ENCODE assay signal across 27 cellular contexts in genomic region chr11:8310743-8311298, GRCh38. TPM values are rescaled to one million over a fixed set of nuclear protein-coding genes. Genes with fewer than 3 reads are reported as not detected.
DNase-seq lines count a peak whose midpoint lies in the region; ATAC-seq, FAIRE-seq and TF ChIP-seq lines count a peak whose summit lies in the region.
"Had no signal": no experiment of that assay in that cellular context is flagged by ENCODE, and none has a peak within 500 bp of the region (broad histone marks: within the 10 kb centered on the region; RNA-seq: fewer than 3 reads in every experiment).

No MANE protein-coding gene starts in this region.

- no peaks in the 10 kb centered on the region for H3K9me3 ChIP-seq in kidney (ENCODE audit: control insufficient read depth in 1 of 2, low read length in 2 of 2)
- H3K9me3 ChIP-seq: BE2C, HAP-1 had no signal

- no peak overlapping the region for H3K9ac ChIP-seq in kidney (ENCODE audit: low read length in 2 of 2)

- ATAC-seq in natural killer cell treated with Interleukin-12 subunit alpha and Interleukin-12 subunit beta and Interleukin-15 and Interleukin-18, amount 100 ng/mL, for 72 hours: no peak
- no peak for ATAC-seq in natural killer cell
- ATAC-seq in HG02938 (IDR thresholded peaks at IDR 0.05; ENCODE audit: unreplicated experiment): no peak
- ATAC-seq in activated T-cell treated with anti-CD3 and anti-CD28 coated beads, Interleukin-2, amount 50 U/mL, for 4 hours: no peak

- peak; percentile 59 for DNase-seq in natural killer cell treated with Interleukin-12 subunit alpha and Interleukin-12 subunit beta and Interleukin-15 and Interleukin-18, amount 100 ng/mL, for 72 hours (ENCODE audit: low spot score)
- DNase-seq in natural killer cell: no peak
- DNase-seq in kidney: peak; percentile 49
- DNase-seq in posterior vena cava (ENCODE audit: low spot score): peak; percentile 28
- DNase-seq in NCI-H69 (lab: John Stamatoyannopoulos, UW): no peak
- DNase-seq in osteocyte (ENCODE audit: extremely low spot score, unreplicated experiment): no peak
- no peak for DNase-seq in activated T-cell treated with anti-CD3 and anti-CD28 coated beads, Interleukin-2, amount 50 U/mL, for 4 hours
- DNase-seq: 8988T, ACHN, BE2C, Calu3, DMS79 treated with DMSO at 0.1 percent for 48 hours, GF-D8, Karpas-422, NCI-H1092, NCI-H1417 treated with DMSO at 0.1 percent for 48 hours, NCI-H1694 treated with DMSO at 0.1 percent for 48 hours, NCI-H2081, NCI-H2227 treated with DMSO at 0.1 percent for 48 hours, NCI-H526 treated with DMSO at 0.1 percent for 48 hours, RPMI8226, SHP77 had no signal

- H3K9me3 Mint-ChIP-seq in natural killer cell treated with Interleukin-12 subunit alpha and Interleukin-12 subunit beta and Interleukin-15 and Interleukin-18, amount 100 ng/mL, for 72 hours: no peaks in the 10 kb centered on the region
- H3K9me3 Mint-ChIP-seq in natural killer cell: no peaks in the 10 kb centered on the region
- H3K9me3 Mint-ChIP-seq in osteocyte (ENCODE audit: unreplicated experiment): no peaks in the 10 kb centered on the region
- no peaks in the 10 kb centered on the region for H3K9me3 Mint-ChIP-seq in activated T-cell treated with anti-CD3 and anti-CD28 coated beads, Interleukin-2, amount 50 U/mL, for 4 hours

- FAIRE-seq in kidney (lab: Jason Lieb, UNC): no peak
- FAIRE-seq: GM12891, HepG2 had no signal

- H3K27ac Mint-ChIP-seq in natural killer cell treated with Interleukin-12 subunit alpha and Interleukin-12 subunit beta and Interleukin-15 and Interleukin-18, amount 100 ng/mL, for 72 hours: no peak overlapping the region
- no peak overlapping the region for H3K27ac Mint-ChIP-seq in natural killer cell
- H3K27ac Mint-ChIP-seq in osteocyte (ENCODE audit: unreplicated experiment): no peak overlapping the region

- H3K4me1 Mint-ChIP-seq in natural killer cell treated with Interleukin-12 subunit alpha and Interleukin-12 subunit beta and Interleukin-15 and Interleukin-18, amount 100 ng/mL, for 72 hours (ENCODE audit: low read depth in 2 of 2): peaks cover 0 to 6% of the 10 kb centered on the region in 2 donors
- no peaks in the 10 kb centered on the region for H3K4me1 Mint-ChIP-seq in natural killer cell
- no peaks in the 10 kb centered on the region for H3K4me1 Mint-ChIP-seq in osteocyte (ENCODE audit: unreplicated experiment)
- H3K4me1 Mint-ChIP-seq in activated T-cell treated with anti-CD3 and anti-CD28 coated beads, Interleukin-2, amount 50 U/mL, for 4 hours (ENCODE audit: low read depth): no peaks in the 10 kb centered on the region

- no peak overlapping the region for H3K4me3 ChIP-seq in kidney (ENCODE audit: low read length in 2 of 2)
- H3K4me3 ChIP-seq: HAP-1 had no signal

- no peak for TF ChIP-seq CTCF in natural killer cell (IDR thresholded peaks at IDR 0.05)
- no peak for TF ChIP-seq CTCF in kidney (IDR thresholded peaks at IDR 0.05; ENCODE audit: borderline replicate concordance, extremely low read depth, insufficient read depth)
- TF ChIP-seq CTCF in osteocyte (IDR thresholded peaks at IDR 0.05): no peak

- no peak overlapping the region for H3K27ac ChIP-seq in kidney (ENCODE audit: low read depth in 2 of 2, low read length in 2 of 2)

- no peaks in the 10 kb centered on the region for H3K36me3 Mint-ChIP-seq in natural killer cell treated with Interleukin-12 subunit alpha and Interleukin-12 subunit beta and Interleukin-15 and Interleukin-18, amount 100 ng/mL, for 72 hours
- H3K36me3 Mint-ChIP-seq in natural killer cell (no peaks in the 10 kb centered on the region), osteocyte (ENCODE audit: unreplicated experiment) (no peaks in the 10 kb centered on the region)
- no peaks in the 10 kb centered on the region for H3K36me3 Mint-ChIP-seq in activated T-cell treated with anti-CD3 and anti-CD28 coated beads, Interleukin-2, amount 50 U/mL, for 4 hours (ENCODE audit: insufficient read depth)

- H3K27me3 Mint-ChIP-seq in natural killer cell treated with Interleukin-12 subunit alpha and Interleukin-12 subunit beta and Interleukin-15 and Interleukin-18, amount 100 ng/mL, for 72 hours: no peaks in the 10 kb centered on the region
- no peaks in the 10 kb centered on the region for H3K27me3 Mint-ChIP-seq in natural killer cell (ENCODE audit: low read depth in 2 of 2)
- H3K27me3 Mint-ChIP-seq in osteocyte (ENCODE audit: unreplicated experiment): peaks cover 11% of the 10 kb centered on the region
- H3K27me3 Mint-ChIP-seq in activated T-cell treated with anti-CD3 and anti-CD28 coated beads, Interleukin-2, amount 50 U/mL, for 4 hours (ENCODE audit: low read depth): no peaks in the 10 kb centered on the region

- no peaks in the 10 kb centered on the region for H3K36me3 ChIP-seq in kidney (ENCODE audit: control insufficient read depth in 1 of 2, insufficient read depth in 2 of 2, low read length in 2 of 2)
- H3K36me3 ChIP-seq: BE2C, HAP-1 had no signal

- no peak overlapping the region for H3K4me3 Mint-ChIP-seq in natural killer cell treated with Interleukin-12 subunit alpha and Interleukin-12 subunit beta and Interleukin-15 and Interleukin-18, amount 100 ng/mL, for 72 hours
- no peak overlapping the region for H3K4me3 Mint-ChIP-seq in natural killer cell
- no peak overlapping the region for H3K4me3 Mint-ChIP-seq in osteocyte (ENCODE audit: unreplicated experiment)
- H3K4me3 Mint-ChIP-seq in activated T-cell treated with anti-CD3 and anti-CD28 coated beads, Interleukin-2, amount 50 U/mL, for 4 hours: no peak overlapping the region

- H3K4me1 ChIP-seq in kidney (ENCODE audit: control insufficient read depth in 1 of 2, insufficient read depth in 1 of 2, low read depth in 1 of 2, low read length in 2 of 2): no peaks in the 10 kb centered on the region
- H3K4me1 ChIP-seq: BE2C, HAP-1 had no signal

- intact Hi-C loops in natural killer cell (cut with micrococcal nuclease) (no loop called here), kidney (cut with DNase I) (no loop called here), posterior vena cava (cut with DNase I) (no loop called here)

RNA-seq across cellular contexts. Expression of gene LMO1, which starts 47.1 kb away (rescaled TPM):
- not detected for total RNA-seq in natural killer cell treated with Interleukin-12 subunit alpha and Interleukin-12 subunit beta and Interleukin-15 and Interleukin-18, amount 100 ng/mL, for 72 hours
- total RNA-seq in natural killer cell (not detected), kidney (not detected), posterior vena cava (under 1 TPM in 1 of 2 donors, not detected in 1; 0.38 TPM), osteocyte (not detected in 2 replicates)
- polyA plus RNA-seq in kidney (ENCODE audit: insufficient read depth, low read depth, low replicate concordance): 0.95 TPM
- total RNA-seq in activated T-cell treated with anti-CD3 and anti-CD28 coated beads, Interleukin-2, amount 50 U/mL, for 4 hours: not detected
- total RNA-seq: Calu3, HepG2, SK-MEL-5 had no signal
- polyA plus RNA-seq: HepG2 had no signal

Comparison
In these comparisons a context has a peak if more than half of its experiments do, and no peak if none do; other contexts are left out.
1. DNase-seq: peak in natural killer cell treated with Interleukin-12 subunit alpha and Interleukin-12 subunit beta and Interleukin-15 and Interleukin-18, amount 100 ng/mL, for 72 hours (single experiment), kidney (single experiment) and posterior vena cava (single experiment); none in natural killer cell (single experiment), NCI-H69 (single experiment), osteocyte (single experiment) and activated T-cell treated with anti-CD3 and anti-CD28 coated beads, Interleukin-2, amount 50 U/mL, for 4 hours (single experiment).